In genomic region chr9:116435706-116436105, GRCh38 we compare ENCODE assay signal across 29 cellular contexts.
"Had no signal": no experiment of that assay in that cellular context is flagged by ENCODE, and none has a peak within 500 bp of the region (broad histone marks: within the 10 kb centered on the region; RNA-seq: fewer than 3 reads in every experiment).

No MANE protein-coding gene starts in this region.

- H3K27ac ChIP-seq: brain microvascular endothelial cell, coronary artery, dorsolateral prefrontal cortex, foreskin keratinocyte, heart left ventricle, left ventricle myocardium inferior, ovary, right lobe of liver, transverse colon, WERI-Rb-1 had no signal

- ATAC-seq: activated CD8-positive, alpha-beta memory T cell treated with anti-CD3 and anti-CD28 coated beads, Interleukin-2, amount 10 ng/mL, durations not matched to agents 7 days and 5 days; activated CD8-positive, alpha-beta T cell treated with anti-CD3 and anti-CD28 coated beads for 36 hours; activated naive CD4-positive, alpha-beta T cell treated with anti-CD3 and anti-CD28 coated beads, Interleukin-2, amount 50 U/mL, for 72 hours; foreskin keratinocyte; heart left ventricle; mucosa of descending colon; T-helper 17 cell had no signal

- H3K4me1 ChIP-seq: foreskin keratinocyte, heart left ventricle, transverse colon had no signal

- H3K27me3 Mint-ChIP-seq: activated CD8-positive, alpha-beta memory T cell treated with anti-CD3 and anti-CD28 coated beads, Interleukin-2, amount 10 ng/mL, durations not matched to agents 7 days and 5 days; activated CD8-positive, alpha-beta T cell treated with anti-CD3 and anti-CD28 coated beads for 36 hours; naive B cell; progenitor cell of endocrine pancreas; T-helper 17 cell had no signal

- H3K4me3 ChIP-seq: coronary artery, dorsolateral prefrontal cortex, heart left ventricle, left ventricle myocardium inferior, lung, mucosa of descending colon, ovary, right lobe of liver, testis, transverse colon had no signal

- H3K4me1 Mint-ChIP-seq: activated CD8-positive, alpha-beta memory T cell treated with anti-CD3 and anti-CD28 coated beads, Interleukin-2, amount 10 ng/mL, durations not matched to agents 7 days and 5 days; naive B cell; T-helper 17 cell had no signal

- H3K4me3 Mint-ChIP-seq: activated CD8-positive, alpha-beta memory T cell treated with anti-CD3 and anti-CD28 coated beads, Interleukin-2, amount 10 ng/mL, durations not matched to agents 7 days and 5 days; activated CD8-positive, alpha-beta T cell treated with anti-CD3 and anti-CD28 coated beads for 36 hours; naive B cell; T-helper 17 cell had no signal

- H3K36me3 ChIP-seq: brain microvascular endothelial cell, ovary, right lobe of liver, transverse colon had no signal

- H3K27me3 ChIP-seq: brain microvascular endothelial cell, dorsolateral prefrontal cortex, foreskin keratinocyte, heart left ventricle, ovary, right lobe of liver, testis, transverse colon had no signal

- H3K27ac Mint-ChIP-seq: activated CD8-positive, alpha-beta memory T cell treated with anti-CD3 and anti-CD28 coated beads, Interleukin-2, amount 10 ng/mL, durations not matched to agents 7 days and 5 days; activated CD8-positive, alpha-beta T cell treated with anti-CD3 and anti-CD28 coated beads for 36 hours; activated naive CD4-positive, alpha-beta T cell treated with anti-CD3 and anti-CD28 coated beads, Interleukin-2, amount 50 U/mL, for 72 hours; naive B cell; T-helper 17 cell had no signal

- DNase-seq: activated CD4-positive, alpha-beta T cell treated with anti-CD3 and anti-CD28 coated beads for 1 hour; activated CD4-positive, alpha-beta T cell treated with anti-CD3 and anti-CD28 coated beads, Interleukin-2, amount 50 U/mL, for 1 hour; activated CD8-positive, alpha-beta memory T cell treated with anti-CD3 and anti-CD28 coated beads, Interleukin-2, amount 10 ng/mL, durations not matched to agents 7 days and 5 days; activated CD8-positive, alpha-beta T cell treated with anti-CD3 and anti-CD28 coated beads for 36 hours; activated naive CD4-positive, alpha-beta T cell; activated T-cell treated with anti-CD3 and anti-CD28 coated beads, Interleukin-2, amount 50 U/mL, for 48 hours; aorta; brain microvascular endothelial cell; dorsolateral prefrontal cortex; effector memory CD4-positive, alpha-beta T cell; erythroblast; foreskin keratinocyte; heart left ventricle; left ventricle myocardium inferior; mucosa of descending colon; naive B cell; ovary; right lobe of liver; stimulated activated CD4-positive, alpha-beta T cell treated with anti-CD3 and anti-CD28 coated beads, Interleukin-2, amount 100 ng/mL, for 48 hours; stimulated activated naive CD4-positive, alpha-beta T cell treated with Interleukin-2 at 50 U/mL for 16 hours; T-helper 17 cell; T1000; transverse colon; WERI-Rb-1 had no signal

- H3K9me3 Mint-ChIP-seq: activated naive CD4-positive, alpha-beta T cell treated with anti-CD3 and anti-CD28 coated beads, Interleukin-2, amount 50 U/mL, for 72 hours had no signal

- H3K9me3 ChIP-seq: heart left ventricle, left ventricle myocardium inferior, mucosa of descending colon, ovary, right lobe of liver, testis, transverse colon had no signal
